In genomic region chr3:159565313-159565712, GRCh38 we compare ENCODE assay signal across 20 cellular contexts.
A peak's percentile ranks its signal among the peaks of the same experiment; 100 is the strongest.
DNase-seq lines count a peak whose midpoint lies in the region; ATAC-seq and TF ChIP-seq lines count a peak whose summit lies in the region.
"Had no signal": no experiment of that assay in that cellular context is flagged by ENCODE, and none has a peak within 500 bp of the region (broad histone marks: within the 10 kb centered on the region; RNA-seq: fewer than 3 reads in every experiment).

No MANE protein-coding gene starts in this region.

- H3K27ac Mint-ChIP-seq in endodermal cell (no peak overlapping the region), type B pancreatic cell (no peak overlapping the region)
- H3K27ac Mint-ChIP-seq: B cell; CD8-positive, alpha-beta T cell had no signal

- H3K27me3 Mint-ChIP-seq in endodermal cell (ENCODE audit: insufficient read depth) (no peaks in the 10 kb centered on the region), type B pancreatic cell (peaks cover 17% of the 10 kb centered on the region)
- H3K27me3 Mint-ChIP-seq: B cell had no signal

- no peaks in the 10 kb centered on the region for H3K27me3 ChIP-seq in endodermal cell (ENCODE audit: control insufficient read depth, insufficient read depth, low read length, poor library complexity, severe bottlenecking)
- H3K27me3 ChIP-seq: BLaER1 treated with 17β-estradiol and CSF1 and Interleukin-3, amounts not matched to agents 10 nM and 100 nM had no signal

- TF ChIP-seq CTCF in VCaP (conservative IDR thresholded peaks at IDR 0.05) (0 out of 2 replicates have a peak, but pooled peaks have one; percentile 13), endodermal cell (conservative IDR thresholded peaks at IDR 0.05) (peak; percentile 43), type B pancreatic cell (conservative IDR thresholded peaks at IDR 0.05) (peak; percentile 29)

- H3K9me3 Mint-ChIP-seq in endodermal cell: peaks cover 1% of the 10 kb centered on the region
- no peaks in the 10 kb centered on the region for H3K9me3 Mint-ChIP-seq in type B pancreatic cell

- H3K36me3 Mint-ChIP-seq in endodermal cell (ENCODE audit: low read depth) (no peaks in the 10 kb centered on the region), type B pancreatic cell (no peaks in the 10 kb centered on the region)
- H3K36me3 Mint-ChIP-seq: CD8-positive, alpha-beta T cell had no signal

- H3K27ac ChIP-seq in VCaP (no peak overlapping the region), endodermal cell (ENCODE audit: low read depth, low read length) (no peak overlapping the region)
- H3K27ac ChIP-seq: BLaER1 treated with 17β-estradiol and CSF1 and Interleukin-3, amounts not matched to agents 10 nM and 100 nM had no signal

- H3K9me3 ChIP-seq in endodermal cell (ENCODE audit: control insufficient read depth, low read length): no peaks in the 10 kb centered on the region

- H3K36me3 ChIP-seq in endodermal cell (ENCODE audit: control insufficient read depth, insufficient read depth, low read length): no peaks in the 10 kb centered on the region
- H3K36me3 ChIP-seq: BLaER1 treated with 17β-estradiol and CSF1 and Interleukin-3, amounts not matched to agents 10 nM and 100 nM had no signal

- no peaks in the 10 kb centered on the region for H3K4me1 ChIP-seq in endodermal cell (ENCODE audit: control insufficient read depth, insufficient read depth, low read length)
- H3K4me1 ChIP-seq: BLaER1 treated with 17β-estradiol and CSF1 and Interleukin-3, amounts not matched to agents 10 nM and 100 nM had no signal

- H3K9ac ChIP-seq in endodermal cell (ENCODE audit: extremely low read depth, low read length, poor library complexity, severe bottlenecking): no peak overlapping the region
- H3K9ac ChIP-seq: BLaER1 treated with 17β-estradiol and CSF1 and Interleukin-3, amounts not matched to agents 10 nM and 100 nM had no signal

- no peak overlapping the region for H3K4me3 Mint-ChIP-seq in endodermal cell
- no peak overlapping the region for H3K4me3 Mint-ChIP-seq in type B pancreatic cell
- H3K4me3 Mint-ChIP-seq: B cell; CD8-positive, alpha-beta T cell had no signal

- no peak for ATAC-seq in GM21381 (IDR thresholded peaks at IDR 0.05; ENCODE audit: unreplicated experiment)
- ATAC-seq: CD8-positive, alpha-beta T cell; K562 had no signal

- WGBS in endodermal cell (ENCODE audit: insufficient coverage in 1 of 2, insufficient read length in 1 of 2), 2 experiments: 92% methylated on average over 1 of the region's 1 CpG; no CpG with 5 or more reads in 1 of the 2 experiments

- DNase-seq in DMS53 (lab: John Stamatoyannopoulos, UW): peak; percentile 2
- DNase-seq in DMS53 treated with DMSO at 0.1 percent for 48 hours (lab: John Stamatoyannopoulos, UW; ENCODE audit: unreplicated experiment): no peak
- no peak for DNase-seq in endodermal cell
- DNase-seq in type B pancreatic cell (ENCODE audit: extremely low spot score, unreplicated experiment): no peak
- no peak for DNase-seq in activated effector memory CD4-positive, alpha-beta T cell treated with anti-CD3 and anti-CD28 coated beads, Interleukin-2, amount 50 U/mL, for 16 hours
- no peak for DNase-seq in activated gamma-delta T cell treated with Interleukin-2 at 50 U/mL for 16 hours
- DNase-seq: 8988T; Calu3; CD8-positive, alpha-beta T cell; DMS153; DND-41; EL; GOT3; H7; IMR-90 had no signal

- H3K4me1 Mint-ChIP-seq in endodermal cell (peaks cover 4% of the 10 kb centered on the region), type B pancreatic cell (ENCODE audit: unreplicated experiment) (peaks cover 5% of the 10 kb centered on the region)
- H3K4me1 Mint-ChIP-seq: B cell had no signal

- no peak overlapping the region for H3K4me3 ChIP-seq in endodermal cell (ENCODE audit: low read length)
- H3K4me3 ChIP-seq: BLaER1 treated with 17β-estradiol and CSF1 and Interleukin-3, amounts not matched to agents 10 nM and 100 nM; K562 had no signal
